In genomic region chr11:35324981-35325380, GRCh38 we compare ENCODE assay signal across 30 cellular contexts.
DNase-seq lines count a peak whose midpoint lies in the region; ATAC-seq and TF ChIP-seq lines count a peak whose summit lies in the region.
"Had no signal": no experiment of that assay in that cellular context is flagged by ENCODE, and none has a peak within 500 bp of the region (broad histone marks: within the 10 kb centered on the region; RNA-seq: fewer than 3 reads in every experiment).

No MANE protein-coding gene starts in this region.

- H3K36me3 Mint-ChIP-seq in naive thymus-derived CD4-positive, alpha-beta T cell, result peaks cover 4 to 26% (median 13%) of the 10 kb centered on the region in 5 donors
- H3K36me3 Mint-ChIP-seq in endodermal cell (ENCODE audit: low read depth), result no peaks in the 10 kb centered on the region

- TF ChIP-seq CTCF in fibroblast of mammary gland (conservative IDR thresholded peaks at IDR 0.05; ENCODE audit: control insufficient read depth, insufficient read depth, low read depth, low read length), result no peak
- no peak for TF ChIP-seq CTCF in endodermal cell (conservative IDR thresholded peaks at IDR 0.05)

- 93 to 97% methylated on average over 3 of the region's 3 CpGs for WGBS in endodermal cell (ENCODE audit: insufficient coverage in 1 of 2, insufficient read length in 1 of 2), 2 experiments

- no peaks in the 10 kb centered on the region for H3K36me3 ChIP-seq in naive thymus-derived CD4-positive, alpha-beta T cell (ENCODE audit: control insufficient read depth in 2 of 3, insufficient read depth in 3 of 3, low read length in 3 of 3)
- no peaks in the 10 kb centered on the region for H3K36me3 ChIP-seq in endodermal cell (ENCODE audit: control insufficient read depth, insufficient read depth, low read length)
- H3K36me3 ChIP-seq: neutrophil, thoracic aorta, vagina had no signal

- CTCF ChIA-PET in naive thymus-derived CD4-positive, alpha-beta T cell (lab: Charles Lee), result interaction anchor here (0.9 to 2.0 kb wide), 2 partner anchors 19 to 143 kb away, joined by 3 to 7 read pairs; no protein-coding TSS in a partner anchor

- peak; percentile 65 for DNase-seq in HT1080 (ENCODE audit: low read depth)
- peak; percentile 34 for DNase-seq in fibroblast of mammary gland (ENCODE audit: low read depth)
- DNase-seq in naive thymus-derived CD4-positive, alpha-beta T cell, result peak in 2 of 9 donors; percentile 13 to 21
- DNase-seq in stimulated activated CD4-positive, alpha-beta T cell treated with anti-CD3 and anti-CD28 coated beads, Interleukin-4, amount 100 ng/mL, for 1 hour, result no peak
- DNase-seq in hypothalamus (lab: John Stamatoyannopoulos, UW), result no peak
- DNase-seq in endodermal cell, result no peak
- DNase-seq: activated CD4-positive, CD25-positive, alpha-beta regulatory T cell; activated CD8-positive, alpha-beta memory T cell treated with anti-CD3 and anti-CD28 coated beads, Interleukin-2, amount 10 ng/mL, durations not matched to agents 7 days and 5 days; activated naive CD4-positive, alpha-beta T cell treated with anti-CD3 and anti-CD28 coated beads, Interleukin-2, amount 10 ng/mL, durations not matched to agents 7 days and 5 days; caudate nucleus; DND-41; glutamatergic neuron; Kasumi-1; kidney glomerular epithelial cell; NCI-H1048; NCI-H1694 treated with DMSO at 0.1 percent for 48 hours; NCI-H2171 treated with DMSO at 0.1 percent for 48 hours; NCI-H524; psoas muscle; stimulated activated naive CD8-positive, alpha-beta T cell treated with anti-CD3 and anti-CD28 coated beads, Interleukin-15, Interleukin-2, amounts not matched to agents 100 U/mL and 50 U/mL, for 24 hours had no signal

- no peaks in the 10 kb centered on the region for H3K27me3 ChIP-seq in naive thymus-derived CD4-positive, alpha-beta T cell (ENCODE audit: control insufficient read depth in 2 of 2, insufficient read depth in 2 of 2, low read length in 2 of 2)
- no peaks in the 10 kb centered on the region for H3K27me3 ChIP-seq in endodermal cell (ENCODE audit: control insufficient read depth, insufficient read depth, low read length, poor library complexity, severe bottlenecking)
- H3K27me3 ChIP-seq: neutrophil, vagina had no signal

- H3K4me3 Mint-ChIP-seq in naive thymus-derived CD4-positive, alpha-beta T cell, result peak overlapping the region in 2 of 10 donors; percentile 19 to 21
- no peak overlapping the region for H3K4me3 Mint-ChIP-seq in endodermal cell
- H3K4me3 Mint-ChIP-seq: activated CD8-positive, alpha-beta memory T cell treated with anti-CD3 and anti-CD28 coated beads, Interleukin-2, amount 10 ng/mL, durations not matched to agents 7 days and 5 days; activated naive CD4-positive, alpha-beta T cell treated with anti-CD3 and anti-CD28 coated beads, Interleukin-2, amount 10 ng/mL, durations not matched to agents 7 days and 5 days; GM23338 had no signal

- H3K27ac ChIP-seq in naive thymus-derived CD4-positive, alpha-beta T cell (ENCODE audit: low read depth, low read length), result no peak overlapping the region
- H3K27ac ChIP-seq in endodermal cell (ENCODE audit: low read depth, low read length), result no peak overlapping the region
- H3K27ac ChIP-seq: C4-2B, neutrophil, psoas muscle, thoracic aorta, vagina had no signal

- intact Hi-C loops in naive thymus-derived CD4-positive, alpha-beta T cell (cut with micrococcal nuclease), result no loop called here

- H3K9me3 ChIP-seq in naive thymus-derived CD4-positive, alpha-beta T cell (ENCODE audit: control insufficient read depth in 2 of 3, low read length in 3 of 3), result no peaks in the 10 kb centered on the region
- no peaks in the 10 kb centered on the region for H3K9me3 ChIP-seq in endodermal cell (ENCODE audit: control insufficient read depth, low read length)
- H3K9me3 ChIP-seq: neutrophil, psoas muscle, thoracic aorta, vagina had no signal

- H3K9me3 Mint-ChIP-seq in naive thymus-derived CD4-positive, alpha-beta T cell, result peaks cover 0 to 20% (median 6%) of the 10 kb centered on the region in 11 donors
- H3K9me3 Mint-ChIP-seq in endodermal cell, result no peaks in the 10 kb centered on the region
- H3K9me3 Mint-ChIP-seq: GM23338 had no signal

- H3K9ac ChIP-seq in endodermal cell (ENCODE audit: extremely low read depth, low read length, poor library complexity, severe bottlenecking), result no peak overlapping the region

- peak overlapping the region in 8 of 9 donors; percentile 4 to 77 (median 28) for H3K27ac Mint-ChIP-seq in naive thymus-derived CD4-positive, alpha-beta T cell
- H3K27ac Mint-ChIP-seq in endodermal cell, result no peak overlapping the region
- H3K27ac Mint-ChIP-seq: activated CD8-positive, alpha-beta memory T cell treated with anti-CD3 and anti-CD28 coated beads, Interleukin-2, amount 10 ng/mL, durations not matched to agents 7 days and 5 days; activated naive CD4-positive, alpha-beta T cell treated with anti-CD3 and anti-CD28 coated beads, Interleukin-2, amount 10 ng/mL, durations not matched to agents 7 days and 5 days; GM23338 had no signal

- H3K27me3 Mint-ChIP-seq in naive thymus-derived CD4-positive, alpha-beta T cell, result peaks cover 0 to 15% (median 0%) of the 10 kb centered on the region in 5 donors
- H3K27me3 Mint-ChIP-seq in endodermal cell (ENCODE audit: insufficient read depth), result peaks cover 47% of the 10 kb centered on the region
- H3K27me3 Mint-ChIP-seq: activated CD8-positive, alpha-beta memory T cell treated with anti-CD3 and anti-CD28 coated beads, Interleukin-2, amount 10 ng/mL, durations not matched to agents 7 days and 5 days had no signal

- POLR2A ChIA-PET in naive thymus-derived CD4-positive, alpha-beta T cell (lab: Charles Lee), result interaction anchor here (1.6 kb wide), 1 partner anchor 15 kb away, joined by 7 read pairs; no protein-coding TSS in a partner anchor

- peaks cover 7 to 23% of the 10 kb centered on the region in 2 donors for H3K4me1 ChIP-seq in naive thymus-derived CD4-positive, alpha-beta T cell (ENCODE audit: control insufficient read depth in 2 of 2, insufficient read depth in 2 of 2, low read length in 2 of 2)
- peaks cover 8% of the 10 kb centered on the region for H3K4me1 ChIP-seq in endodermal cell (ENCODE audit: control insufficient read depth, insufficient read depth, low read length)
- H3K4me1 ChIP-seq: psoas muscle had no signal

- peaks cover 13 to 74% (median 53%) of the 10 kb centered on the region in 7 donors for H3K4me1 Mint-ChIP-seq in naive thymus-derived CD4-positive, alpha-beta T cell
- peaks cover 28% of the 10 kb centered on the region for H3K4me1 Mint-ChIP-seq in endodermal cell

- ATAC-seq in SK-N-SH treated with all-trans-retinoic acid at 6 μM for 48 hours, result peak; percentile 27; the same call in 1 of the 3 replicates
- no peak for ATAC-seq in naive thymus-derived CD4-positive, alpha-beta T cell
- ATAC-seq in HG03521 (IDR thresholded peaks at IDR 0.05; ENCODE audit: unreplicated experiment), result no peak
- ATAC-seq: activated CD8-positive, alpha-beta memory T cell treated with anti-CD3 and anti-CD28 coated beads, Interleukin-2, amount 10 ng/mL, durations not matched to agents 7 days and 5 days; GM12878; GM23338; HepG2; Panc1; psoas muscle; stimulated activated naive CD8-positive, alpha-beta T cell treated with anti-CD3 and anti-CD28 coated beads, Interleukin-15, Interleukin-2, amounts not matched to agents 100 U/mL and 50 U/mL, for 24 hours had no signal

- no peak overlapping the region for H3K4me3 ChIP-seq in fibroblast of mammary gland (ENCODE audit: control insufficient read depth, low read depth, low read length)
- H3K4me3 ChIP-seq in naive thymus-derived CD4-positive, alpha-beta T cell (ENCODE audit: low read length), result no peak overlapping the region
- H3K4me3 ChIP-seq in endodermal cell (ENCODE audit: low read length), result no peak overlapping the region
- H3K4me3 ChIP-seq: GM12878, GM23338, psoas muscle, thoracic aorta, vagina had no signal

TF ChIP-seq in SK-N-SH treated with all-trans-retinoic acid at 6 μM for 48 hours, 23 proteins besides CTCF, POLR2A, EP300 and RAD21:
- TF ChIP-seq PPARA (CRISPR knock-in tag; IDR thresholded peaks at IDR 0.05; ENCODE audit: borderline replicate concordance), result no peak
- no peak for TF ChIP-seq ISL1 (CRISPR knock-in tag; IDR thresholded peaks at IDR 0.05)
- no peak for TF ChIP-seq TCF4 (CRISPR knock-in tag; IDR thresholded peaks at IDR 0.05; ENCODE audit: borderline replicate concordance)
- TF ChIP-seq ZFP30 (CRISPR knock-in tag; IDR thresholded peaks at IDR 0.05), result no peak
- no peak for TF ChIP-seq ZC3H10 (CRISPR knock-in tag; IDR thresholded peaks at IDR 0.05)
- TF ChIP-seq CSDC2 (CRISPR knock-in tag; IDR thresholded peaks at IDR 0.05), result no peak
- TF ChIP-seq GLIS3 (CRISPR knock-in tag; IDR thresholded peaks at IDR 0.05), result no peak
- TF ChIP-seq ZFP3 (CRISPR knock-in tag; IDR thresholded peaks at IDR 0.05), result no peak
- no peak for TF ChIP-seq PATZ1 (CRISPR knock-in tag; IDR thresholded peaks at IDR 0.05; ENCODE audit: borderline replicate concordance)

Comparison
In these comparisons a context has a peak if more than half of its experiments do, and no peak if none do; other contexts are left out.
1. DNase-seq: peak in HT1080 (single experiment) and fibroblast of mammary gland (single experiment); none in stimulated activated CD4-positive, alpha-beta T cell treated with anti-CD3 and anti-CD28 coated beads, Interleukin-4, amount 100 ng/mL, for 1 hour (single experiment), hypothalamus (0 of 51) and endodermal cell (single experiment).